In the genomic region with DNA sequence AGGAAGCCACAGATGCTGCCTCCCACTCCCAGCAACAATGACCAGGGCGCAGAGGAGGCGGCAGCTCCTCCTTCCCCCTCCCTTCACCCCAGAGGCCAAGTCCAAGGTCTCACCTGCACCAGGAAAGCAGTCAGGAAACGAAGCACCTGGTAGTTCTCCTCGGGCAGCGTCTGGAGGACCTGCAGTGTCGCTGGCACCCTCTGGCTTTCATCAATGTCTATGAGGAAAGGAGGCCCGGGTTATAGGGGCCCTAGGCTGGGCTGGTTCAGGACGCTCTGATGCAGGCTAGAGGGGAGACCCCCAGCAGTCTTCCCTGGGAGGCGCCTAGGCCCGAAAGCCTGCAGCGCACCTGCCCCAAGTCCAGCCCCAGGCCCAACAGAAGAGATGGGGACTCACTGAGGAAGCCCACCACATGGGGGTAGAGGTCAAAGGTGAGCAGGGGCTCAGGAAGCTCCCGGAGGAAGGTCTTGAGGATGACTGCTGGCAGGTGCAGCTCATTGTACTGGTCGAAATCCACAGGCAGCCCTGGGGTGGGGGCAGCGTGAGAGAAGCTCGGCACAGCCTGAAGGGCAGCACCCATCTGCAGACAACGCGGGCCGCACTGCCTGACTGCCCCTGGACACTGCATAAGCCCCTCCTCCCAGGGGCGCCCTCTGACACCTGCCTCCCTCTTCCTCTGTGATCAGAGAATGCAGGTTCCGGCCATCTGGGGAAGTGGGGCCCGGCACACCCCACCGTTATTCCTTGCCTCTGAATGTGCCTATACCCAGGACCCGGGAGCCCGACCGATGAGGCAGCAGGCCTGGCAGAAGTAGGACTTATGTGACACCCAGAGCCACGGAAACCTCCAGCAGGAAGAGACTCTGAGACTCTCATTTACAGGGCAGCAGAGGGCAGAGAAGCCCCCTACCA, we compare ENCODE assay signal across 21 cellular contexts. TPM values are rescaled to one million over a fixed set of nuclear protein-coding genes. Genes with fewer than 3 reads are reported as not detected.
DNase-seq lines count a peak whose midpoint lies in the region; ATAC-seq and TF ChIP-seq lines count a peak whose summit lies in the region.
"Had no signal": no experiment of that assay in that cellular context is flagged by ENCODE, and none has a peak within 500 bp of the region (broad histone marks: within the 10 kb centered on the region; RNA-seq: fewer than 3 reads in every experiment).

No MANE protein-coding gene starts in this region.

- no peak for ATAC-seq in activated naive CD4-positive, alpha-beta T cell treated with anti-CD3 and anti-CD28 coated beads, Interleukin-2, amount 50 U/mL, for 72 hours
- no peak for ATAC-seq in body of pancreas
- no peak for ATAC-seq in activated CD8-positive, alpha-beta T cell treated with anti-CD3 and anti-CD28 coated beads for 36 hours
- ATAC-seq in activated naive CD8-positive, alpha-beta T cell treated with anti-CD3 and anti-CD28 coated beads, Interleukin-2, amount 50 U/mL, for 24 hours, result no peak

- no peak overlapping the region for H2BK12ac ChIP-seq in neuronal stem cell (ENCODE audit: low read length)

- H2BK5ac ChIP-seq in neuronal stem cell (ENCODE audit: low read length), result no peak overlapping the region

- no peak overlapping the region for H3K4me2 ChIP-seq in neuronal stem cell (ENCODE audit: insufficient read depth, low read length, poor library complexity, severe bottlenecking)
- no peak overlapping the region for H3K4me2 ChIP-seq in mammary epithelial cell (ENCODE audit: insufficient read depth, low read depth, low read length)

- H2BK15ac ChIP-seq in neuronal stem cell (ENCODE audit: low read length), result no peak overlapping the region

- H4K8ac ChIP-seq in neuronal stem cell (ENCODE audit: low read depth, low read length), result no peak overlapping the region

- H3K27ac Mint-ChIP-seq in activated naive CD4-positive, alpha-beta T cell treated with anti-CD3 and anti-CD28 coated beads, Interleukin-2, amount 50 U/mL, for 72 hours, result peak overlapping the region; percentile 36 to 52
- H3K27ac Mint-ChIP-seq in activated CD8-positive, alpha-beta T cell treated with anti-CD3 and anti-CD28 coated beads for 36 hours, result no peak overlapping the region
- no peak overlapping the region for H3K27ac Mint-ChIP-seq in activated naive CD8-positive, alpha-beta T cell treated with anti-CD3 and anti-CD28 coated beads, Interleukin-2, amount 50 U/mL, for 24 hours

- H3K27ac ChIP-seq in body of pancreas, result peak overlapping the region in 1 of 4 donors; percentile 32
- H3K27ac ChIP-seq in neuronal stem cell (replicated peaks; ENCODE audit: low read length), result no peak overlapping the region
- peak overlapping the region; percentile 30 for H3K27ac ChIP-seq in substantia nigra (ENCODE audit: low read depth, low read length, poor library complexity, severe bottlenecking)
- no peak overlapping the region for H3K27ac ChIP-seq in mammary epithelial cell (ENCODE audit: insufficient read depth, low read depth, low read length)
- H3K27ac ChIP-seq: SJSA1 had no signal

- DNase-seq in activated naive CD4-positive, alpha-beta T cell treated with anti-CD3 and anti-CD28 coated beads, Interleukin-2, amount 50 U/mL, for 72 hours (ENCODE audit: low spot score in 2 of 2), result no peak
- DNase-seq in activated naive CD4-positive, alpha-beta T cell treated with Interleukin-2 at 50 U/mL for 16 hours, result no peak
- peak in 3 of 4 donors; percentile 58 to 77 (median 62) for DNase-seq in body of pancreas
- no peak for DNase-seq in neuronal stem cell (ENCODE audit: low spot score)
- DNase-seq in substantia nigra (lab: John Stamatoyannopoulos, UW), result no peak
- DNase-seq in activated CD8-positive, alpha-beta T cell treated with anti-CD3 and anti-CD28 coated beads for 36 hours, result no peak
- no peak for DNase-seq in mammary epithelial cell
- no peak for DNase-seq in activated naive CD8-positive, alpha-beta T cell treated with anti-CD3 and anti-CD28 coated beads, Interleukin-2, amount 50 U/mL, for 24 hours
- DNase-seq: 8988T, AML-193, KBM-7, NCI-H1092 treated with DMSO at 0.1 percent for 48 hours, NCI-H1436 treated with DMSO at 0.1 percent for 48 hours, NCI-H1930, NCI-H2227 treated with DMSO at 0.1 percent for 48 hours, NCI-H510A treated with DMSO at 0.1 percent for 48 hours, NCI-H748 treated with DMSO at 0.1 percent for 48 hours had no signal

- H3K9me3 Mint-ChIP-seq in activated naive CD4-positive, alpha-beta T cell treated with anti-CD3 and anti-CD28 coated beads, Interleukin-2, amount 50 U/mL, for 72 hours, result no peaks in the 10 kb centered on the region
- no peaks in the 10 kb centered on the region for H3K9me3 Mint-ChIP-seq in activated CD8-positive, alpha-beta T cell treated with anti-CD3 and anti-CD28 coated beads for 36 hours
- H3K9me3 Mint-ChIP-seq in activated naive CD8-positive, alpha-beta T cell treated with anti-CD3 and anti-CD28 coated beads, Interleukin-2, amount 50 U/mL, for 24 hours, result no peaks in the 10 kb centered on the region

- peaks cover 5% of the 10 kb centered on the region for H3K79me1 ChIP-seq in neuronal stem cell (ENCODE audit: low read depth, low read length)

- 74 to 84% methylated on average over 15 to 26 of the region's 26 CpGs for WGBS in body of pancreas, 2 donors
- WGBS in neuronal stem cell (ENCODE audit: extremely low coverage in 2 of 2, insufficient read length in 2 of 2, insufficient replicate concordance in 1 of 2), 2 donors, result no CpG with 5 or more reads among the region's 26 CpGs
- 90% methylated on average over 15 of the region's 26 CpGs for WGBS in mammary epithelial cell (ENCODE audit: low coverage, missing lambda C conversion rate)

- no peaks in the 10 kb centered on the region for H3K27me3 Mint-ChIP-seq in activated CD8-positive, alpha-beta T cell treated with anti-CD3 and anti-CD28 coated beads for 36 hours
- no peaks in the 10 kb centered on the region for H3K27me3 Mint-ChIP-seq in activated naive CD8-positive, alpha-beta T cell treated with anti-CD3 and anti-CD28 coated beads, Interleukin-2, amount 50 U/mL, for 24 hours

- dilution Hi-C loops in mammary epithelial cell (cut with HindIII; ENCODE audit: low sequenced_read_pairs), result no loop called here

- H3K36me3 ChIP-seq in body of pancreas (replicated peaks in 1 of 2; ENCODE audit: insufficient read depth in 1 of 2, low read depth in 2 of 2), result peaks cover 0 to 16% of the 10 kb centered on the region in 2 donors
- H3K36me3 ChIP-seq in neuronal stem cell (replicated peaks in 1 of 2; ENCODE audit: control insufficient read depth in 2 of 2, insufficient read depth in 2 of 2, low read length in 2 of 2), result peaks cover 24 to 54% of the 10 kb centered on the region in 2 donors
- H3K36me3 ChIP-seq in mammary epithelial cell (ENCODE audit: insufficient read depth, low read length), result peaks cover 9% of the 10 kb centered on the region

- H3K27me3 ChIP-seq in body of pancreas (no peaks in the 10 kb centered on the region), neuronal stem cell (ENCODE audit: control insufficient read depth in 3 of 3, insufficient read depth in 3 of 3, low read depth in 1 of 3, low read length in 3 of 3) (no peaks in the 10 kb centered on the region), mammary epithelial cell (ENCODE audit: insufficient read depth, low read length) (no peaks in the 10 kb centered on the region)
- H3K27me3 ChIP-seq: SJSA1 had no signal

- H3K79me2 ChIP-seq in mammary epithelial cell (ENCODE audit: insufficient read depth, low read length), result no peaks in the 10 kb centered on the region

- peaks cover 4 to 5% of the 10 kb centered on the region in 2 donors for H3K36me3 Mint-ChIP-seq in activated naive CD4-positive, alpha-beta T cell treated with anti-CD3 and anti-CD28 coated beads, Interleukin-2, amount 50 U/mL, for 72 hours
- H3K36me3 Mint-ChIP-seq in activated CD8-positive, alpha-beta T cell treated with anti-CD3 and anti-CD28 coated beads for 36 hours (ENCODE audit: low read depth), result peaks cover 8% of the 10 kb centered on the region
- no peaks in the 10 kb centered on the region for H3K36me3 Mint-ChIP-seq in activated naive CD8-positive, alpha-beta T cell treated with anti-CD3 and anti-CD28 coated beads, Interleukin-2, amount 50 U/mL, for 24 hours (ENCODE audit: low read depth)

- H3K23ac ChIP-seq in neuronal stem cell (ENCODE audit: low read depth, low read length, poor library complexity), result no peak overlapping the region

- no peak overlapping the region for H3K4me3 ChIP-seq in body of pancreas
- no peak overlapping the region for H3K4me3 ChIP-seq in neuronal stem cell (ENCODE audit: low read length in 2 of 2)
- H3K4me3 ChIP-seq in mammary epithelial cell (replicated peaks in 1 of 3; ENCODE audit: insufficient read depth in 1 of 3, low read depth in 2 of 3, low read length in 3 of 3), result no peak overlapping the region
- H3K4me3 ChIP-seq: SJSA1 had no signal

- H2AK5ac ChIP-seq in neuronal stem cell (ENCODE audit: low read depth, low read length), result no peak overlapping the region

- no peak overlapping the region for H2BK120ac ChIP-seq in neuronal stem cell (ENCODE audit: low read depth, low read length)

- H3K4ac ChIP-seq in neuronal stem cell (ENCODE audit: low read length), result no peak overlapping the region

- no peak overlapping the region for H3K4me3 Mint-ChIP-seq in activated CD8-positive, alpha-beta T cell treated with anti-CD3 and anti-CD28 coated beads for 36 hours
- H3K4me3 Mint-ChIP-seq in activated naive CD8-positive, alpha-beta T cell treated with anti-CD3 and anti-CD28 coated beads, Interleukin-2, amount 50 U/mL, for 24 hours, result no peak overlapping the region
- H3K4me3 Mint-ChIP-seq: CD14-positive monocyte had no signal

- peaks cover 23% of the 10 kb centered on the region for H3K4me1 Mint-ChIP-seq in activated CD8-positive, alpha-beta T cell treated with anti-CD3 and anti-CD28 coated beads for 36 hours (ENCODE audit: low read depth)
- peaks cover 22% of the 10 kb centered on the region for H3K4me1 Mint-ChIP-seq in activated naive CD8-positive, alpha-beta T cell treated with anti-CD3 and anti-CD28 coated beads, Interleukin-2, amount 50 U/mL, for 24 hours

- no TSS peak for BruUV-seq in mammary epithelial cell (replicated peaks; lab: Mats Ljungman, UMichigan)

- H3K4me1 ChIP-seq in body of pancreas, result peaks cover 29% of the 10 kb centered on the region
- H3K4me1 ChIP-seq in neuronal stem cell (ENCODE audit: control insufficient read depth in 2 of 2, insufficient read depth in 1 of 2, low read depth in 1 of 2, low read length in 2 of 2), result peaks cover 2 to 3% of the 10 kb centered on the region in 2 donors
- H3K4me1 ChIP-seq in mammary epithelial cell (ENCODE audit: insufficient read depth, low read length), result peaks cover 25% of the 10 kb centered on the region
- H3K4me1 ChIP-seq: SJSA1 had no signal

- intact Hi-C loops in body of pancreas (cut with DNase I) (no loop called here), mammary epithelial cell (cut with micrococcal nuclease) (no loop called here)
- intact Hi-C loops in activated CD8-positive, alpha-beta T cell treated with anti-CD3 and anti-CD28 coated beads for 36 hours (cut with micrococcal nuclease), result no loop called here

- TF ChIP-seq POLR2A in body of pancreas (IDR thresholded peaks at IDR 0.05), result no peak

- in situ Hi-C loops in mammary epithelial cell (cut with MboI; ENCODE audit: low sequenced_read_pairs in 2 of 2), result no loop called here

- H3K18ac ChIP-seq in neuronal stem cell (ENCODE audit: low read length), result no peak overlapping the region

- H3K14ac ChIP-seq in neuronal stem cell (ENCODE audit: low read length), result peak overlapping the region; percentile 47

- POLR2A ChIA-PET in activated CD8-positive, alpha-beta T cell treated with anti-CD3 and anti-CD28 coated beads for 36 hours (lab: Charles Lee), result interaction anchor here (0.9 to 1.7 kb wide), 2 partner anchors 14 to 21 kb away, joined by 3 to 4 read pairs; a partner anchor contains a TSS

- peak in 1 of 7 experiments; percentile 11 for TF ChIP-seq CTCF in body of pancreas (IDR thresholded peaks at IDR 0.05)
- no peak for TF ChIP-seq CTCF in activated CD8-positive, alpha-beta T cell treated with anti-CD3 and anti-CD28 coated beads for 36 hours (IDR thresholded peaks at IDR 0.05)
- TF ChIP-seq CTCF in mammary epithelial cell (conservative IDR thresholded peaks at IDR 0.05 in 1 of 2, IDR thresholded peaks at IDR 0.05 in 1 of 2; ENCODE audit: extremely low read depth in 1 of 2, insufficient read depth in 1 of 2, low read depth in 1 of 2, low read length in 2 of 2), result no peak

- H3K9me3 ChIP-seq in body of pancreas, result no peaks in the 10 kb centered on the region
- no peaks in the 10 kb centered on the region for H3K9me3 ChIP-seq in neuronal stem cell (replicated peaks in 1 of 2; ENCODE audit: control insufficient read depth in 2 of 2, insufficient read depth in 1 of 2, low read depth in 1 of 2, low read length in 2 of 2)
- no peaks in the 10 kb centered on the region for H3K9me3 ChIP-seq in mammary epithelial cell (replicated peaks; ENCODE audit: insufficient read depth, low read length)
- H3K9me3 ChIP-seq: SJSA1 had no signal

- H3K9ac ChIP-seq in neuronal stem cell (ENCODE audit: low read depth, low read length, poor library complexity) (peak overlapping the region; percentile 63), mammary epithelial cell (ENCODE audit: insufficient read depth, low read length) (no peak overlapping the region)

- no peaks in the 10 kb centered on the region for H4K20me1 ChIP-seq in mammary epithelial cell (ENCODE audit: insufficient read depth, low read length)

- CTCF ChIA-PET in activated CD8-positive, alpha-beta T cell treated with anti-CD3 and anti-CD28 coated beads for 36 hours (lab: Charles Lee), result no interaction called here
- CTCF ChIA-PET in mammary epithelial cell (lab: Charles Lee; ENCODE audit: low non-redundant PET), result interaction anchor here (0.6 kb wide), 1 partner anchor 67 kb away, joined by 6 read pairs; no protein-coding TSS in a partner anchor

- no peak overlapping the region for H2AFZ ChIP-seq in neuronal stem cell (ENCODE audit: low read length)
- no peak overlapping the region for H2AFZ ChIP-seq in mammary epithelial cell (ENCODE audit: low read depth, low read length)

- H4K91ac ChIP-seq in neuronal stem cell (ENCODE audit: low read depth, low read length, poor library complexity), result no peak overlapping the region

RNA-seq across cellular contexts. Expression of a gene that starts 20.9 kb away (rescaled TPM):
- 10 to 100 TPM; 39.9 to 46.8 TPM for total RNA-seq in activated naive CD4-positive, alpha-beta T cell treated with anti-CD3 and anti-CD28 coated beads, Interleukin-2, amount 50 U/mL, for 72 hours
- total RNA-seq in body of pancreas (10 to 100 TPM; 27.8 to 43.5 TPM), mammary epithelial cell (100 to 1,000 TPM in 1 of 2 donors, 10 to 100 TPM in 1; 57.2 to 123 TPM)
- 14.9 TPM for polyA plus RNA-seq in neuronal stem cell (2013, experiment 1 of 2)
- 16.1 TPM for polyA plus RNA-seq in neuronal stem cell (2013, experiment 2 of 2)
- 10 to 100 TPM; 32.7 to 34.5 TPM for total RNA-seq in activated CD8-positive, alpha-beta T cell treated with anti-CD3 and anti-CD28 coated beads for 36 hours
- 25.5 TPM for polyA plus RNA-seq in mammary epithelial cell
- 162 TPM for polyA minus RNA-seq in mammary epithelial cell

RNA-seq across cellular contexts. Expression of a gene that starts 21.3 kb away (rescaled TPM):
- 10 to 100 TPM; 13.6 to 16.9 TPM for total RNA-seq in activated naive CD4-positive, alpha-beta T cell treated with anti-CD3 and anti-CD28 coated beads, Interleukin-2, amount 50 U/mL, for 72 hours
- total RNA-seq in body of pancreas, result 1 to 10 TPM; 6.5 to 7.9 TPM
- polyA plus RNA-seq in neuronal stem cell (2013, experiment 1 of 2), result 4.8 TPM
- 5.0 TPM for polyA plus RNA-seq in neuronal stem cell (2013, experiment 2 of 2)
- total RNA-seq in activated CD8-positive, alpha-beta T cell treated with anti-CD3 and anti-CD28 coated beads for 36 hours, result 1 to 10 TPM; 9.2 to 9.7 TPM
- total RNA-seq in mammary epithelial cell, result 10 to 100 TPM; 12.6 to 15.2 TPM
- polyA plus RNA-seq in mammary epithelial cell, result 7.2 TPM
- 5.7 TPM for polyA minus RNA-seq in mammary epithelial cell

RNA-seq across cellular contexts. Expression of a gene that starts 39.5 kb away (rescaled TPM):
- total RNA-seq in activated naive CD4-positive, alpha-beta T cell treated with anti-CD3 and anti-CD28 coated beads, Interleukin-2, amount 50 U/mL, for 72 hours, result not detected
- not detected for total RNA-seq in body of pancreas
- polyA plus RNA-seq in neuronal stem cell (2013, experiment 1 of 2), result not detected
- polyA plus RNA-seq in neuronal stem cell (2013, experiment 2 of 2), result not detected
- not detected for total RNA-seq in activated CD8-positive, alpha-beta T cell treated with anti-CD3 and anti-CD28 coated beads for 36 hours
- not detected for total RNA-seq in mammary epithelial cell
- 0.03 TPM for polyA plus RNA-seq in mammary epithelial cell
- not detected for polyA minus RNA-seq in mammary epithelial cell
- total RNA-seq: H1, HT1080, SJSA1 had no signal
- polyA plus RNA-seq: CD14-positive monocyte had no signal

Comparison
In these comparisons a context has a peak if more than half of its experiments do, and no peak if none do; other contexts are left out.
1. DNase-seq: peak in body of pancreas (3 of 4); none in activated naive CD4-positive, alpha-beta T cell treated with anti-CD3 and anti-CD28 coated beads, Interleukin-2, amount 50 U/mL, for 72 hours (0 of 2), activated naive CD4-positive, alpha-beta T cell treated with Interleukin-2 at 50 U/mL for 16 hours (single experiment), neuronal stem cell (single experiment), substantia nigra (0 of 49), activated CD8-positive, alpha-beta T cell treated with anti-CD3 and anti-CD28 coated beads for 36 hours (single experiment), mammary epithelial cell (single experiment) and activated naive CD8-positive, alpha-beta T cell treated with anti-CD3 and anti-CD28 coated beads, Interleukin-2, amount 50 U/mL, for 24 hours (single experiment).
2. H3K27ac Mint-ChIP-seq: peak in activated naive CD4-positive, alpha-beta T cell treated with anti-CD3 and anti-CD28 coated beads, Interleukin-2, amount 50 U/mL, for 72 hours (2 of 2); none in activated CD8-positive, alpha-beta T cell treated with anti-CD3 and anti-CD28 coated beads for 36 hours (single experiment) and activated naive CD8-positive, alpha-beta T cell treated with anti-CD3 and anti-CD28 coated beads, Interleukin-2, amount 50 U/mL, for 24 hours (single experiment).